Comparison of ENCODE assay signal across 10 cellular contexts in the genomic region with DNA sequence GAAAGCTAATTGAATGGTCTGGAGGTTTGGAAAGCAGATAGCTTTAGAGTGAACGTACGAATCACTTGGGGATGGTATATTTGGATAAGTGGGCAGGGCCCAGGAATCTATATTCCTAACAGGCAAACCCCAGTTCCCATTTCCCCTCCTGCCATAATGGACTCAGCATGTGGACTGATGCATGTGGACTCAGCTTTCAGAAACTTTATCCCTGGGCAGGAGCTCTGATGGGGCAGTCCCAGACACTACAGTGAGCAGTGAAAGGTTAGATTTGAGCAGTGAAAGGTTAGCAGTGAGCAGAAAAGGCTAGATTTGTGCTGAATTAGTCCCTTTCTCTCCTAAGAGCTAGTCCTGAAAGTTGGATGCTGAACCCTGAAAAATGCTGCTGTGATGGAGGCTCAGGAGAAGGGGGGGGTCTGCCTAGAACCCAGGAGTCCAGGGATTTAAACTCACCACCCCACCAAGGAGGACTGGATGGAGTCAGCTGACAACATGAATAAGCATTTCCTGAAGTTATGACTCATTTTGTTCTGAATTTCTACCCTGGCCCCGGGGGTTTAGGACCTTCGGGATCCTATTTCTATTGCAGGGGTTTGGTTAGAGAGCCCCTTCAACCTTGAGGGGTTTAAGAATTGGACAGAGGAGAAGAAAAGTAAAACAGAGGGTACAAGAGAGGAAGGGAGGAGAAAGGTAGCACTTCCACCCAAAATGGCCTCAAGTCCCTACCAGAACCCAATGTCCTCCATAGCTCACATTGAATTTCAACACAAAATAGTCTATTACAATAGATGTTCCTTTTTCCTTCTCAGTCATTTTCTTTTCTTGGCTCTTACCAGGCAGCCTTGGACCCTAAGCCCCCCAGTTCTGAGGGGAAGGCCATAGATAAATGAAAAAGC. TPM values are rescaled to one million over a fixed set of nuclear protein-coding genes. Genes with fewer than 3 reads are reported as not detected.
DNase-seq lines count a peak whose midpoint lies in the region; ATAC-seq and TF ChIP-seq lines count a peak whose summit lies in the region.
"Had no signal": no experiment of that assay in that cellular context is flagged by ENCODE, and none has a peak within 500 bp of the region (broad histone marks: within the 10 kb centered on the region; RNA-seq: fewer than 3 reads in every experiment).

No MANE protein-coding gene starts in this region.

- H3K79me2 ChIP-seq in mammary epithelial cell (ENCODE audit: insufficient read depth, low read length): no peaks in the 10 kb centered on the region
- H3K79me2 ChIP-seq in mesendoderm (ENCODE audit: control insufficient read depth, insufficient read depth, low read length): no peaks in the 10 kb centered on the region

- CTCF ChIA-PET in AG04450 (lab: Charles Lee) (interaction anchor here (0.9 to 3.8 kb wide), 2 partner anchors 13 to 23 kb away, joined by 3 to 35 read pairs; no protein-coding TSS in a partner anchor), IMR-90 (lab: Yijun Ruan, JAX) (interaction anchor here (0.6 kb wide), 3 partner anchors 13 to 99 kb away, joined by 3 read pairs; no protein-coding TSS in a partner anchor), mammary epithelial cell (lab: Charles Lee; ENCODE audit: low non-redundant PET) (no interaction called here)
- CTCF ChIA-PET in CD4-positive, alpha-beta T cell (lab: Charles Lee): no interaction called here

- no peak overlapping the region for H3K4me3 Mint-ChIP-seq in CD4-positive, alpha-beta T cell

- in situ Hi-C loops in IMR-90 (cut with MboI; ENCODE audit: low sequenced_read_pairs): no loop called here
- in situ Hi-C loops in mammary epithelial cell (cut with MboI; ENCODE audit: low sequenced_read_pairs in 2 of 2): no loop called here

- H2BK5ac ChIP-seq in IMR-90 (ENCODE audit: low read depth, low read length, poor library complexity, severe bottlenecking) (peak overlapping the region; percentile 98), mesendoderm (ENCODE audit: low read length) (no peak overlapping the region)

- TF ChIP-seq CTCF in AG04450 (IDR thresholded peaks at IDR 0.05; ENCODE audit: low read depth, low read length) (no peak), IMR-90 (conservative IDR thresholded peaks at IDR 0.05; ENCODE audit: low read depth, low read length) (no peak), mammary epithelial cell (conservative IDR thresholded peaks at IDR 0.05 in 1 of 2, IDR thresholded peaks at IDR 0.05 in 1 of 2; ENCODE audit: extremely low read depth in 1 of 2, insufficient read depth in 1 of 2, low read depth in 1 of 2, low read length in 2 of 2) (no peak), mucosa of descending colon (IDR thresholded peaks at IDR 0.05) (no peak)
- no peak for TF ChIP-seq CTCF in CD4-positive, alpha-beta T cell (IDR thresholded peaks at IDR 0.05)

- peak overlapping the region; percentile 97 for H3K56ac ChIP-seq in IMR-90 (ENCODE audit: extremely low read depth, insufficient read depth, low read length)
- no peak overlapping the region for H3K56ac ChIP-seq in mesendoderm (ENCODE audit: low read length)

- peak overlapping the region; percentile 96 for H2AK5ac ChIP-seq in IMR-90 (ENCODE audit: low read depth, low read length)
- H2AK5ac ChIP-seq in mesendoderm (ENCODE audit: low read length): peak overlapping the region; percentile 20

- WGBS in IMR-90 (ENCODE audit: extremely low coverage in 2 of 2, insufficient read length in 1 of 2), 2 experiments: no CpG with 5 or more reads among the region's 4 CpGs
- 33% methylated on average over 4 of the region's 4 CpGs for WGBS in mammary epithelial cell (ENCODE audit: low coverage, missing lambda C conversion rate)
- whole genome bisulfite sequencing in mesendoderm (ENCODE audit: extremely low coverage, insufficient coverage, low lambda C conversion rate): no CpG with 5 or more reads among the region's 4 CpGs

- ATAC-seq in IMR-90 (ENCODE audit: low read depth) (peak; percentile 10), mucosa of descending colon (no peak)
- no peak for ATAC-seq in CD4-positive, alpha-beta T cell (ENCODE audit: poor library complexity)
- ATAC-seq: body of pancreas had no signal

- H2BK20ac ChIP-seq in IMR-90 (ENCODE audit: low read depth, low read length): peak overlapping the region; percentile 100

- H4K91ac ChIP-seq in IMR-90 (ENCODE audit: insufficient read depth, low read depth, low read length): peak overlapping the region; percentile 98

- H3K4me1 ChIP-seq in IMR-90 (ENCODE audit: control insufficient read depth, insufficient read depth, low read length): peaks cover 50% of the 10 kb centered on the region
- H3K4me1 ChIP-seq in mammary epithelial cell (ENCODE audit: insufficient read depth, low read length): peaks cover 37% of the 10 kb centered on the region
- H3K4me1 ChIP-seq in mesendoderm (ENCODE audit: control insufficient read depth, low read depth, low read length): peaks cover 23% of the 10 kb centered on the region
- no peaks in the 10 kb centered on the region for H3K4me1 ChIP-seq in mucosa of descending colon (ENCODE audit: low read depth)
- H3K4me1 ChIP-seq: body of pancreas, prostate gland had no signal

- H2AFZ ChIP-seq in IMR-90 (replicated peaks; ENCODE audit: low read length, poor library complexity) (peak overlapping the region; percentile 65), mammary epithelial cell (ENCODE audit: low read depth, low read length) (peak overlapping the region; percentile 82)

- H3K4ac ChIP-seq in IMR-90 (ENCODE audit: low read depth, low read length) (peak overlapping the region; percentile 99), mesendoderm (ENCODE audit: low read depth, low read length) (peak overlapping the region; percentile 18)

- H4K5ac ChIP-seq in IMR-90 (ENCODE audit: low read depth, low read length) (peak overlapping the region; percentile 98), mesendoderm (ENCODE audit: low read length) (no peak overlapping the region)

- H3K9me3 ChIP-seq in AG04450 (ENCODE audit: control insufficient read depth, insufficient read depth, low read length): no peaks in the 10 kb centered on the region
- no peaks in the 10 kb centered on the region for H3K9me3 ChIP-seq in IMR-90 (ENCODE audit: control insufficient read depth, insufficient read depth, low read length)
- peaks cover 2% of the 10 kb centered on the region for H3K9me3 ChIP-seq in mammary epithelial cell (replicated peaks; ENCODE audit: insufficient read depth, low read length)
- H3K9me3 ChIP-seq in mucosa of descending colon: no peaks in the 10 kb centered on the region
- no peaks in the 10 kb centered on the region for H3K9me3 ChIP-seq in CD4-positive, alpha-beta T cell (ENCODE audit: control insufficient read depth, low read length)
- H3K9me3 ChIP-seq: body of pancreas, prostate gland had no signal

- H3K27me3 Mint-ChIP-seq in CD4-positive, alpha-beta T cell: peaks cover 62% of the 10 kb centered on the region

- H2BK120ac ChIP-seq in IMR-90 (ENCODE audit: low read depth, low read length): peak overlapping the region; percentile 99
- H2BK120ac ChIP-seq in mesendoderm (ENCODE audit: low read depth, low read length): peak overlapping the region; percentile 46

- H3K9ac ChIP-seq in IMR-90 (ENCODE audit: low read depth, low read length): peak overlapping the region; percentile 67
- no peak overlapping the region for H3K9ac ChIP-seq in mammary epithelial cell (ENCODE audit: insufficient read depth, low read length)
- H3K9ac ChIP-seq in mesendoderm (ENCODE audit: low read length): no peak overlapping the region

- H3K4me3 ChIP-seq in AG04450 (ENCODE audit: low read depth, low read length) (no peak overlapping the region), IMR-90 (ENCODE audit: insufficient read depth, low read depth, low read length) (no peak overlapping the region), mammary epithelial cell (replicated peaks in 1 of 3; ENCODE audit: insufficient read depth in 1 of 3, low read depth in 2 of 3, low read length in 3 of 3) (no peak overlapping the region), mesendoderm (ENCODE audit: low read length) (no peak overlapping the region), mucosa of descending colon (no peak overlapping the region)
- H3K4me3 ChIP-seq: body of pancreas, prostate gland had no signal

- H3K36me3 ChIP-seq in IMR-90 (ENCODE audit: control insufficient read depth, insufficient read depth, low read length) (no peaks in the 10 kb centered on the region), mammary epithelial cell (ENCODE audit: insufficient read depth, low read length) (no peaks in the 10 kb centered on the region), mesendoderm (ENCODE audit: control insufficient read depth, insufficient read depth, low read length) (no peaks in the 10 kb centered on the region), mucosa of descending colon (ENCODE audit: low read depth) (no peaks in the 10 kb centered on the region)
- H3K36me3 ChIP-seq: prostate gland had no signal

- H3K14ac ChIP-seq in IMR-90 (replicated peaks; ENCODE audit: low read depth, low read length): peak overlapping the region; percentile 99

- H3K9me1 ChIP-seq in IMR-90 (ENCODE audit: insufficient read depth, low read length): peaks cover 43% of the 10 kb centered on the region

- no peak for TF ChIP-seq RAD21 in IMR-90 (IDR thresholded peaks at IDR 0.05; ENCODE audit: low read length)

- no peaks in the 10 kb centered on the region for H3K36me3 Mint-ChIP-seq in CD4-positive, alpha-beta T cell (ENCODE audit: low read depth)

- peak overlapping the region; percentile 98 for H2AK9ac ChIP-seq in IMR-90 (replicated peaks; ENCODE audit: low read depth, low read length, poor library complexity)

- peak overlapping the region; percentile 97 for H3K18ac ChIP-seq in IMR-90 (ENCODE audit: low read depth, low read length)
- H3K18ac ChIP-seq in mesendoderm (ENCODE audit: low read length): peak overlapping the region; percentile 68

- H3K23ac ChIP-seq in IMR-90 (ENCODE audit: low read depth, low read length): peak overlapping the region; percentile 99
- no peak overlapping the region for H3K23ac ChIP-seq in mesendoderm (ENCODE audit: low read length)

- H3K4me2 ChIP-seq in IMR-90 (ENCODE audit: low read depth, low read length) (peak overlapping the region; percentile 56), mammary epithelial cell (ENCODE audit: insufficient read depth, low read depth, low read length) (peak overlapping the region; percentile 44), mesendoderm (ENCODE audit: low read length) (no peak overlapping the region)

- peak overlapping the region; percentile 73 to 98 for H4K8ac ChIP-seq in IMR-90 (ENCODE audit: low read depth in 2 of 2, low read length in 2 of 2)
- no peak overlapping the region for H4K8ac ChIP-seq in mesendoderm (ENCODE audit: low read depth, low read length)

- H2BK15ac ChIP-seq in IMR-90 (ENCODE audit: low read depth, low read length) (peak overlapping the region; percentile 100), mesendoderm (replicated peaks; ENCODE audit: low read depth) (no peak overlapping the region)

- H3K27me3 ChIP-seq in AG04450 (ENCODE audit: control insufficient read depth, insufficient read depth, low read length): no peaks in the 10 kb centered on the region
- H3K27me3 ChIP-seq in IMR-90 (ENCODE audit: control insufficient read depth, insufficient read depth, low read length): no peaks in the 10 kb centered on the region
- no peaks in the 10 kb centered on the region for H3K27me3 ChIP-seq in mammary epithelial cell (ENCODE audit: insufficient read depth, low read length)
- H3K27me3 ChIP-seq in mesendoderm (ENCODE audit: insufficient read depth, low read length, poor library complexity): no peaks in the 10 kb centered on the region
- H3K27me3 ChIP-seq in CD4-positive, alpha-beta T cell (ENCODE audit: control insufficient read depth, insufficient read depth, low read length): peaks cover 5% of the 10 kb centered on the region
- H3K27me3 ChIP-seq: body of pancreas had no signal

- intact Hi-C loops in IMR-90 (cut with micrococcal nuclease): loop anchor here (1.0 kb wide), 1 partner anchor 9 kb away; no protein-coding TSS in a partner anchor
- intact Hi-C loops in mammary epithelial cell (cut with micrococcal nuclease): no loop called here
- intact Hi-C loops in mucosa of descending colon (cut with DNase I, micrococcal nuclease): no loop called here
- intact Hi-C loops in CD4-positive, alpha-beta T cell (cut with DNase I, micrococcal nuclease): no loop called here

- BruUV-seq in IMR-90 (replicated peaks; lab: Mats Ljungman, UMichigan): no TSS peak
- no TSS peak for BruUV-seq in mammary epithelial cell (replicated peaks; lab: Mats Ljungman, UMichigan)

- no peaks in the 10 kb centered on the region for H3K9me3 Mint-ChIP-seq in CD4-positive, alpha-beta T cell

- no peaks in the 10 kb centered on the region for H4K20me1 ChIP-seq in IMR-90 (ENCODE audit: insufficient read depth, low read length)
- H4K20me1 ChIP-seq in mammary epithelial cell (ENCODE audit: insufficient read depth, low read length): no peaks in the 10 kb centered on the region

- no peak overlapping the region for H3K27ac Mint-ChIP-seq in CD4-positive, alpha-beta T cell

- H3K4me1 Mint-ChIP-seq in CD4-positive, alpha-beta T cell (ENCODE audit: low read depth): no peaks in the 10 kb centered on the region

- dilution Hi-C loops in IMR-90 (cut with HindIII; ENCODE audit: low sequenced_read_pairs, unreplicated experiment) (no loop called here), mammary epithelial cell (cut with HindIII; ENCODE audit: low sequenced_read_pairs) (no loop called here)

- H3K27ac ChIP-seq in AG04450 (ENCODE audit: low read depth, low read length): peak overlapping the region; percentile 95
- peak overlapping the region; percentile 93 for H3K27ac ChIP-seq in IMR-90 (ENCODE audit: insufficient read depth, low read length)
- H3K27ac ChIP-seq in mammary epithelial cell (ENCODE audit: insufficient read depth, low read depth, low read length): peak overlapping the region; percentile 22
- peak overlapping the region; percentile 22 for H3K27ac ChIP-seq in mesendoderm (ENCODE audit: low read depth, low read length)
- no peak overlapping the region for H3K27ac ChIP-seq in CD4-positive, alpha-beta T cell (ENCODE audit: low read depth, low read length)
- H3K27ac ChIP-seq: prostate gland had no signal

- DNase-seq in AG04450 (ENCODE audit: low read depth, low spot score) (no peak), IMR-90 (peak; percentile 73), mammary epithelial cell (peak; percentile 47), mesendoderm (no peak), medulla oblongata (ENCODE audit: extremely low spot score) (no peak), mucosa of descending colon (no peak), DMS114 treated with DMSO at 0.1 percent for 48 hours (lab: John Stamatoyannopoulos, UW; ENCODE audit: unreplicated experiment) (no peak)
- DNase-seq in CD4-positive, alpha-beta T cell: no peak

- POLR2A ChIA-PET in AG04450 (lab: Yijun Ruan, JAX): interaction anchor here (0.7 to 8.4 kb wide), 3 partner anchors 9 to 341 kb away, joined by 3 to 143 read pairs (median 3); partner anchors contain the start of gene FZD2
- POLR2A ChIA-PET in IMR-90 (lab: Charles Lee; ENCODE audit: unreplicated experiment): interaction anchor here (0.9 to 1.2 kb wide), 3 partner anchors 10 to 13 kb away, joined by 3 to 6 read pairs (median 5); partner anchors contain the start of gene FZD2
- POLR2A ChIA-PET in CD4-positive, alpha-beta T cell (lab: Charles Lee): no interaction called here

- no peak for TF ChIP-seq POLR2A in IMR-90 (IDR thresholded peaks at IDR 0.05; ENCODE audit: low read depth, low read length)

- peaks cover 0 to 43% of the 10 kb centered on the region in 2 experiments; a peak in 2 of 4 replicates for H3K79me1 ChIP-seq in IMR-90 (ENCODE audit: low read depth in 1 of 2, low read length in 2 of 2)
- H3K79me1 ChIP-seq in mesendoderm (ENCODE audit: low read length): no peaks in the 10 kb centered on the region

RNA-seq across cellular contexts. Expression of gene FZD2, which starts 10.3 kb away (rescaled TPM):
- 49.4 and 73.4 TPM in 2 replicates for polyA plus RNA-seq in AG04450 (2011; rRNA removed)
- 78.2 and 94.9 TPM in 2 replicates for polyA minus RNA-seq in AG04450 (2011; rRNA and poly(A)+ RNA removed)
- 21.3 and 22.8 TPM in 2 replicates for total RNA-seq in IMR-90 (2012; rRNA removed)
- polyA plus RNA-seq in IMR-90 (2012; rRNA removed): 130 and 133 TPM in 2 replicates
- 46.5 and 172 TPM in 2 replicates for polyA plus RNA-seq in IMR-90 (2012; cell fraction: cytosol; rRNA removed)
- polyA plus RNA-seq in IMR-90 (2012; cell fraction: nucleus; rRNA removed; ENCODE audit: low replicate concordance): 28.2 and 69.3 TPM in 2 replicates
- total RNA-seq in mammary epithelial cell: 1 to 10 TPM; 1.8 to 4.5 TPM
- polyA plus RNA-seq in mammary epithelial cell: 4.5 TPM
- polyA minus RNA-seq in mammary epithelial cell: 1.1 TPM
- 4.3 TPM for polyA plus RNA-seq in mesendoderm (2013, experiment 1 of 2)
- 4.5 TPM for polyA plus RNA-seq in mesendoderm (2013, experiment 2 of 2)
- 1 to 10 TPM in 2 of 3 donors, under 1 TPM in 1; 0.58 to 3.0 (median 1.5) TPM for total RNA-seq in mucosa of descending colon
- total RNA-seq in CD4-positive, alpha-beta T cell: not detected

RNA-seq across cellular contexts. Expression of gene GPATCH8, which starts 43.8 kb away (rescaled TPM):
- polyA plus RNA-seq in AG04450 (2011; rRNA removed) (16.3 and 16.4 TPM in 2 replicates), IMR-90 (2012; rRNA removed) (13.2 and 13.4 TPM in 2 replicates), mammary epithelial cell (10.5 TPM)
- 22.0 and 26.6 TPM in 2 replicates for polyA minus RNA-seq in AG04450 (2011; rRNA and poly(A)+ RNA removed)
- total RNA-seq in IMR-90 (2012; rRNA removed) (8.8 and 13.3 TPM in 2 replicates), mammary epithelial cell (10 to 100 TPM; 27.0 to 37.4 TPM), mucosa of descending colon (10 to 100 TPM; 34.8 to 48.4 (median 36.3) TPM)
- polyA plus RNA-seq in IMR-90 (2012; cell fraction: cytosol; rRNA removed): 4.0 and 6.5 TPM in 2 replicates
- polyA plus RNA-seq in IMR-90 (2012; cell fraction: nucleus; rRNA removed; ENCODE audit: low replicate concordance): 23.4 and 34.8 TPM in 2 replicates
- 12.7 TPM for polyA minus RNA-seq in mammary epithelial cell
- polyA plus RNA-seq in mesendoderm (2013, experiment 1 of 2): 27.3 TPM
- polyA plus RNA-seq in mesendoderm (2013, experiment 2 of 2): 27.6 TPM
- total RNA-seq in CD4-positive, alpha-beta T cell: 10 to 100 TPM; 76.0 to 76.9 TPM

Comparison
In these comparisons a context has a peak if more than half of its experiments do, and no peak if none do; other contexts are left out.
1. DNase-seq: peak in IMR-90 (single experiment) and mammary epithelial cell (single experiment); none in AG04450 (single experiment), mesendoderm (single experiment), medulla oblongata (single experiment), mucosa of descending colon (0 of 3), CD4-positive, alpha-beta T cell (0 of 10) and DMS114 treated with DMSO at 0.1 percent for 48 hours (single experiment).
2. CTCF ChIA-PET loops: an anchor here in AG04450 (0.9 to 3.8 kb wide) and IMR-90 (0.6 kb wide); none called in mammary epithelial cell and CD4-positive, alpha-beta T cell.